Comparison of ENCODE assay signal across 13 cellular contexts in the genomic region with DNA sequence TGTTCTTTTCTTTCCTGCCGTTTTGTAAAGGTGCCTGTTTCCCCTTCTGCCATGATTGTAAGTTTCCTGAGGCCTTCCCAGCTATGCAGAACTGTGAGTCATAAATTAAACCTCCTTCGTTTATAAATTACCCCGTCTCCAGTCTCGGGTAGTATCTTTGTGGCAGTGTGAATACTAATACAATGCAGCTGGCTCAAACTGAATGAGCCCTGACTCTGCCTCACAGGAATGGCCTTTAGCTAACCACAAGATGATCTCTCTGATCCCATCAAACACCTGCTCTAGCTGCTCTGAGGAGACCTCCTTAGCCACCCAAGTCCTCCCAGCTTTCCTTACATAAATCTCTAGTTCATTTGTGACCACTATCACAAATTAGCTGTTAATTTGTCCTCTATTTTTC. TPM values are rescaled to one million over a fixed set of nuclear protein-coding genes. Genes with fewer than 3 reads are reported as not detected.
A peak's percentile ranks its signal among the peaks of the same experiment; 100 is the strongest.
DNase-seq lines count a peak whose midpoint lies in the region; FAIRE-seq and TF ChIP-seq lines count a peak whose summit lies in the region.
"Had no signal": no experiment of that assay in that cellular context is flagged by ENCODE, and none has a peak within 500 bp of the region (broad histone marks: within the 10 kb centered on the region; RNA-seq: fewer than 3 reads in every experiment).

No MANE protein-coding gene starts in this region.

- CTCF ChIA-PET in RWPE1 (lab: Yijun Ruan, JAX): interaction anchor here (0.6 to 1.3 kb wide), 2 partner anchors 9 to 63 kb away, joined by 3 to 8 read pairs; no protein-coding TSS in a partner anchor

- H3K36me3 Mint-ChIP-seq in CD14-positive monocyte: no peaks in the 10 kb centered on the region
- H3K36me3 Mint-ChIP-seq: stimulated activated naive B cell treated with anti-CD40 and anti-IgM and Interleukin-4, amounts not matched to agents 10 μg/mL and 1 μg/mL and 100 μg/mL, for 72 hours had no signal

- POLR2A ChIA-PET in RWPE1 (lab: Yijun Ruan, JAX; ENCODE audit: low non-redundant PET): no interaction called here

- peak overlapping the region in 2 of 7 donors; percentile 10 to 73 for H3K27ac Mint-ChIP-seq in CD14-positive monocyte

- no peak overlapping the region for H3K4me3 ChIP-seq in SJCRH30
- no peak overlapping the region for H3K4me3 ChIP-seq in foreskin fibroblast (ENCODE audit: low read depth in 1 of 2, low read length in 2 of 2)
- H3K4me3 ChIP-seq in stomach: no peak overlapping the region

- no peak for TF ChIP-seq EP300 in stomach (IDR thresholded peaks at IDR 0.05)

- H3K27me3 ChIP-seq in SJCRH30 (no peaks in the 10 kb centered on the region), stomach (no peaks in the 10 kb centered on the region)

- H3K36me3 ChIP-seq in SJCRH30 (no peaks in the 10 kb centered on the region), stomach (no peaks in the 10 kb centered on the region)

- 25 to 48% (median 31%) methylated on average over 4 of the region's 4 CpGs for WGBS in stomach, 5 donors

- H3K4me1 ChIP-seq in SJCRH30 (peaks cover 49% of the 10 kb centered on the region), stomach (peaks cover 0 to 30% (median 11%) of the 10 kb centered on the region in 4 donors)

- peaks cover 0 to 2% (median 0%) of the 10 kb centered on the region in 7 donors for H3K9me3 Mint-ChIP-seq in CD14-positive monocyte
- H3K9me3 Mint-ChIP-seq: neural crest cell had no signal

- peaks cover 1 to 4% (median 2%) of the 10 kb centered on the region in 3 donors for H3K27me3 Mint-ChIP-seq in CD14-positive monocyte (ENCODE audit: low read depth in 3 of 3)
- H3K27me3 Mint-ChIP-seq: stimulated activated naive B cell treated with anti-CD40 and anti-IgM and Interleukin-4, amounts not matched to agents 10 μg/mL and 1 μg/mL and 100 μg/mL, for 72 hours had no signal

- no peak overlapping the region for H3K4me3 Mint-ChIP-seq in CD14-positive monocyte
- H3K4me3 Mint-ChIP-seq: neural crest cell; stimulated activated naive B cell treated with anti-CD40 and anti-IgM and Interleukin-4, amounts not matched to agents 10 μg/mL and 1 μg/mL and 100 μg/mL, for 72 hours had no signal

- no peak for TF ChIP-seq POLR2A in GM12892 (IDR thresholded peaks at IDR 0.05; ENCODE audit: low read depth, low read length)
- TF ChIP-seq POLR2A in stomach (IDR thresholded peaks at IDR 0.05): no peak

- FAIRE-seq in GM19239 (lab: Jason Lieb, UNC) (peak; percentile 84), GM12892 (lab: Jason Lieb, UNC) (no peak)

- no peak for TF ChIP-seq CTCF in foreskin fibroblast (IDR thresholded peaks at IDR 0.05; ENCODE audit: low read depth, low read length)
- TF ChIP-seq CTCF in stomach (IDR thresholded peaks at IDR 0.05): no peak
- TF ChIP-seq CTCF in CD14-positive monocyte (IDR thresholded peaks at IDR 0.05): no peak
- no peak for TF ChIP-seq CTCF in RWPE1 (conservative IDR thresholded peaks at IDR 0.05; ENCODE audit: low read depth)

- H3K4me1 Mint-ChIP-seq in CD14-positive monocyte: peaks cover 57% of the 10 kb centered on the region

- intact Hi-C loops in stomach (cut with DNase I; ENCODE audit: low total_unique reads) (no loop called here), CD14-positive monocyte (cut with micrococcal nuclease) (no loop called here)

- DNase-seq in AG08395 (ENCODE audit: low spot score): peak; percentile 53
- no peak for DNase-seq in GM19239 (ENCODE audit: insufficient read length, low spot score)
- DNase-seq in SJCRH30: peak; percentile 63 to 82
- peak; percentile 71 to 85 for DNase-seq in foreskin fibroblast
- DNase-seq in GM12892 (ENCODE audit: insufficient read length): no peak
- no peak for DNase-seq in stomach
- no peak for DNase-seq in CD14-positive monocyte (ENCODE audit: low spot score)
- no peak for DNase-seq in RWPE1 (ENCODE audit: low spot score)
- DNase-seq: activated CD4-positive, alpha-beta T cell treated with anti-CD3 and anti-CD28 coated beads for 48 hours; NCI-H345; SHP77 treated with DMSO at 0.1 percent for 48 hours; stimulated activated naive B cell treated with anti-CD40 and anti-IgM and Interleukin-4, amounts not matched to agents 10 μg/mL and 1 μg/mL and 100 μg/mL, for 72 hours had no signal

- H3K27ac ChIP-seq in SJCRH30 (peak overlapping the region; percentile 19), stomach (no peak overlapping the region), RWPE1 (no peak overlapping the region)

- H3K9me3 ChIP-seq in SJCRH30 (replicated peaks) (no peaks in the 10 kb centered on the region), stomach (no peaks in the 10 kb centered on the region)

RNA-seq across cellular contexts. Expression of gene CAB39, which starts 41.5 kb away (rescaled TPM):
- 51.4 and 53.5 TPM in 2 replicates for total RNA-seq in SJCRH30 (2014; rRNA removed; shearing (Covaris generic))
- polyA plus RNA-seq in GM12892 (2012; ENCODE audit: missing spikeins): 68.8 TPM
- 100 to 1,000 TPM in 1 of 5 donors, 10 to 100 TPM in 4; 83.9 to 126 (median 86.9) TPM for total RNA-seq in stomach
- polyA plus RNA-seq in stomach (10 to 100 TPM; 21.8 to 56.4 (median 36.9) TPM), CD14-positive monocyte (10 to 100 TPM; 33.1 to 38.3 TPM)

Comparison
In these comparisons a context has a peak if more than half of its experiments do, and no peak if none do; other contexts are left out.
1. DNase-seq: peak in AG08395 (single experiment), SJCRH30 (2 of 2) and foreskin fibroblast (2 of 2); none in GM19239 (single experiment), GM12892 (single experiment), stomach (single experiment), CD14-positive monocyte (single experiment) and RWPE1 (single experiment).